ENCODE assay signal across 24 cellular contexts in genomic region chr5:113087994-113088519, GRCh38.
DNase-seq lines count a peak whose midpoint lies in the region; ATAC-seq and TF ChIP-seq lines count a peak whose summit lies in the region.
"Had no signal": no experiment of that assay in that cellular context is flagged by ENCODE, and none has a peak within 500 bp of the region (broad histone marks: within the 10 kb centered on the region; RNA-seq: fewer than 3 reads in every experiment).

No MANE protein-coding gene starts in this region.

- ATAC-seq in Right ventricle myocardium inferior (peak; percentile 43), HG03469 (IDR thresholded peaks at IDR 0.05; ENCODE audit: unreplicated experiment) (no peak), HG02981 (IDR thresholded peaks at IDR 0.05; ENCODE audit: unreplicated experiment) (no peak)
- ATAC-seq: activated CD8-positive, alpha-beta T cell treated with anti-CD3 and anti-CD28 coated beads for 36 hours; natural killer cell; stimulated activated memory B cell treated with anti-CD40 and anti-IgM and Interleukin-4, amounts not matched to agents 10 μg/mL and 1 μg/mL and 100 μg/mL, for 72 hours had no signal

- TF ChIP-seq CTCF in fibroblast of the aortic adventitia (IDR thresholded peaks at IDR 0.05; ENCODE audit: insufficient read depth, low read length), result no peak

- no peak for DNase-seq in Right ventricle myocardium inferior (ENCODE audit: missing footprints)
- DNase-seq in cardiac septum (ENCODE audit: low spot score), result no peak
- DNase-seq in fibroblast of the aortic adventitia (ENCODE audit: low read depth), result peak; percentile 50
- DNase-seq in left kidney (ENCODE audit: low read depth, low spot score), result peak; percentile 68
- DNase-seq in NCI-H748 (lab: John Stamatoyannopoulos, UW; ENCODE audit: unreplicated experiment), result no peak
- DNase-seq in D341Med (ENCODE audit: low spot score), result no peak
- DNase-seq: activated CD8-positive, alpha-beta memory T cell treated with anti-CD3 and anti-CD28 coated beads, Interleukin-2, amount 50 U/mL, for 48 hours; activated CD8-positive, alpha-beta T cell treated with anti-CD3 and anti-CD28 coated beads for 36 hours; activated naive CD4-positive, alpha-beta T cell treated with Interleukin-2 at 50 U/mL for 16 hours; Caco-2; midbrain; MM.1S; natural killer cell; NCI-H1930; NCI-H69; occipital lobe; Peyer's patch; SIG-M5; substantia nigra; T-helper 9 cell had no signal

- H3K4me3 ChIP-seq in fibroblast of the aortic adventitia (ENCODE audit: low read depth, low read length), result no peak overlapping the region
- H3K4me3 ChIP-seq: Peyer's patch, skin epidermis had no signal

- intact Hi-C loops in Right ventricle myocardium inferior (cut with DNase I), result loop anchor here (5.0 to 10.0 kb wide), 2 partner anchors 46 to 207 kb away; no protein-coding TSS in a partner anchor
- intact Hi-C loops in cardiac septum (cut with DNase I), result loop anchor here (10.0 kb wide), 1 partner anchor 207 kb away; no protein-coding TSS in a partner anchor

Comparison
In these comparisons a context has a peak if more than half of its experiments do, and no peak if none do; other contexts are left out.
1. DNase-seq: peak in fibroblast of the aortic adventitia (single experiment) and left kidney (single experiment); none in Right ventricle myocardium inferior (single experiment), cardiac septum (single experiment), NCI-H748 (single experiment) and D341Med (single experiment).